Comparison of ENCODE assay signal across 1 cellular context in the genomic region with DNA sequence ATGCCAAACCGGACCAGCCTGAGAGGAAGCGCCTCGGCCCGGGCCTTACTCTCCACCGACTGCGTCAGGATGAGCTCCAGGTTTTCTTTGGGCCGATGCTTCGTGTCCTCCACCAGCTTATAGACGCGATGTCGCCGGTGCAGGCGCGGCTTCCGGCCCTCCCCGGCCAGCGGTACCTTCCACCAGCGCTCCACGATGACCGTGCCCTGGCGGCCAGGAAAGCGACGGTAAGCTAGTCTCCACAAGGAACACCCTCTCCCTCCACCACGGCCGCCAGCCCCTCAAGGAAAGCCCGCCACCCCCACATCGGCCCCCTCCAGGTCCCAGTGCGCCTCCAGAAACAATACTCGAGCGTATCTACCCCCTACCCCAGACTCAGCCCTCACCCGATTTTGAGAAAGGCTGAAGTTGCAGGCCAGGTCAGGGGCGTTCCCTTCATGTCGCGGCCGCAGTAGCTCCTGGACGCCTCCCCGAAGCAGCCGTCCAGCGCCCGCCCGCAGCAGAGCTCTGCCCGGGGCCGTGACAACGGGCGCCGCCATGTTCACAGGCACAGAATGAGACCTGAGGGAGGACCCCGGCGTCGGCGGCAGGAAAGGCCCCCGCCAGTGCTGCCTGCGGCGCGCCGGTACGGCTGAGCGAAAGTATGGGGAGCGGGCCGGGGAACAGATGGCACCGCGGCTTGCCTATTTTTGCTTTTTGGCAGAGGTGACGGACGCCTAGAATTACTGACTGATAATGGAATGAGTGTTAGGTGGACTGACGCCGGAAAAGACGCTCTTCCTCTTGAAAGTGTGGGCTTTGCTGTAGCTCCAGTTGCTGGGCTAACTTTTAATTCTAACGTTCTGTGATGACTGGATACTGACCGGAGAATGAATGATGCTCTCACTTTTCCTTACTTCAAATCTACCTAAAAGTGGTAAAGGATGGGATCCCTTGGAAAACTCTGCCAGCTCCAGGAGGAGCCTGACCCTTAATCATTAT.
TF ChIP-seq lines count a peak whose summit lies in the region.

A gene (minus strand): TSS at position 556 of the 981 bp plus-strand sequence. CDS start 17 bp downstream, at position 539.

TF ChIP-seq in HepG2, 621 proteins besides CTCF, POLR2A, EP300 and RAD21 (continued from another document and continues in another):
- TF ChIP-seq, protein P1, sequence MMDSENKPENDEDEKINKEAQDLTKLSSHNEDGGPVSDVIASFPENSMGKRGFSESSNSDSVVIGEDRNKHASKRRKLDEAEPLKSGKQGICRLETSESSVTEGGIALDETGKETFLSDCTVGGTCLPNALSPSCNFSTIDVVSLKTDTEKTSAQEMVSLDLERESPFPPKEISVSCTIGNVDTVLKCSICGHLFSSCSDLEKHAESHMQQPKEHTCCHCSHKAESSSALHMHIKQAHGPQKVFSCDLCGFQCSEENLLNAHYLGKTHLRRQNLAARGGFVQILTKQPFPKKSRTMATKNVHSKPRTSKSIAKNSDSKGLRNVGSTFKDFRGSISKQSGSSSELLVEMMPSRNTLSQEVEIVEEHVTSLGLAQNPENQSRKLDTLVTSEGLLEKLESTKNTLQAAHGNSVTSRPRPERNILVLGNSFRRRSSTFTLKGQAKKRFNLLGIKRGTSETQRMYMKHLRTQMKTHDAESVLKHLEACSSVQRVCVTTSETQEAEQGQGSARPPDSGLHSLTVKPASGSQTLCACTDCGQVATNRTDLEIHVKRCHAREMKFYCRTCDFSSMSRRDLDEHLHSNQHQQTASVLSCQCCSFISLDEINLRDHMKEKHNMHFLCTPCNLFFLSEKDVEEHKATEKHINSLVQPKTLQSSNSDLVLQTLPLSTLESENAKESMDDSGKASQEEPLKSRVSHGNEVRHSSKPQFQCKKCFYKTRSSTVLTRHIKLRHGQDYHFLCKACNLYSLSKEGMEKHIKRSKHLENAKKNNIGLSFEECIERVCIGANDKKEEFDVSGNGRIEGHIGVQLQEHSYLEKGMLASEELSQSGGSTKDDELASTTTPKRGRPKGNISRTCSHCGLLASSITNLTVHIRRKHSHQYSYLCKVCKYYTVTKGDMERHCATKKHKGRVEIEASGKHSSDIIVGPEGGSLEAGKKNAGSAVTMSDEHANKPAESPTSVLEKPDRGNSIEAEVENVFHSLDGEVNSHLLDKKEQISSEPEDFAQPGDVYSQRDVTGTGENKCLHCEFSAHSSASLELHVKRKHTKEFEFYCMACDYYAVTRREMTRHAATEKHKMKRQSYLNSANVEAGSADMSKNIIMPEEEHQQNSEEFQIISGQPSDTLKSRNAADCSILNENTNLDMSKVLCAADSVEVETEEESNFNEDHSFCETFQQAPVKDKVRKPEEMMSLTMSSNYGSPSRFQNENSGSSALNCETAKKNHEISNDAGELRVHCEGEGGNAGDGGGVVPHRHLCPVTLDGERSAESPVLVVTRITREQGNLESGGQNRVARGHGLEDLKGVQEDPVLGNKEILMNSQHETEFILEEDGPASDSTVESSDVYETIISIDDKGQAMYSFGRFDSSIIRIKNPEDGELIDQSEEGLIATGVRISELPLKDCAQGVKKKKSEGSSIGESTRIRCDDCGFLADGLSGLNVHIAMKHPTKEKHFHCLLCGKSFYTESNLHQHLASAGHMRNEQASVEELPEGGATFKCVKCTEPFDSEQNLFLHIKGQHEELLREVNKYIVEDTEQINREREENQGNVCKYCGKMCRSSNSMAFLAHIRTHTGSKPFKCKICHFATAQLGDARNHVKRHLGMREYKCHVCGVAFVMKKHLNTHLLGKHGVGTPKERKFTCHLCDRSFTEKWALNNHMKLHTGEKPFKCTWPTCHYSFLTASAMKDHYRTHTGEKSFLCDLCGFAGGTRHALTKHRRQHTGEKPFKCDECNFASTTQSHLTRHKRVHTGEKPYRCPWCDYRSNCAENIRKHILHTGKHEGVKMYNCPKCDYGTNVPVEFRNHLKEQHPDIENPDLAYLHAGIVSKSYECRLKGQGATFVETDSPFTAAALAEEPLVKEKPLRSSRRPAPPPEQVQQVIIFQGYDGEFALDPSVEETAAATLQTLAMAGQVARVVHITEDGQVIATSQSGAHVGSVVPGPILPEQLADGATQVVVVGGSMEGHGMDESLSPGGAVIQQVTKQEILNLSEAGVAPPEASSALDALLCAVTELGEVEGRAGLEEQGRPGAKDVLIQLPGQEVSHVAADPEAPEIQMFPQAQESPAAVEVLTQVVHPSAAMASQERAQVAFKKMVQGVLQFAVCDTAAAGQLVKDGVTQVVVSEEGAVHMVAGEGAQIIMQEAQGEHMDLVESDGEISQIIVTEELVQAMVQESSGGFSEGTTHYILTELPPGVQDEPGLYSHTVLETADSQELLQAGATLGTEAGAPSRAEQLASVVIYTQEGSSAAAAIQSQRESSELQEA (CRISPR knock-in tag; IDR thresholded peaks at IDR 0.05; ENCODE audit: not compliant biosample characterization): peak; percentile 61
- TF ChIP-seq ETV6 (CRISPR knock-in tag; conservative IDR thresholded peaks at IDR 0.05): no peak
- no peak for TF ChIP-seq GPN1 (CRISPR knock-in tag; IDR thresholded peaks at IDR 0.05; ENCODE audit: borderline replicate concordance)
- no peak for TF ChIP-seq ZNF816 (CRISPR knock-in tag; IDR thresholded peaks at IDR 0.05; ENCODE audit: borderline replicate concordance)
- no peak for TF ChIP-seq MIXL1 (CRISPR knock-in tag; IDR thresholded peaks at IDR 0.05)
- TF ChIP-seq, protein P2, sequence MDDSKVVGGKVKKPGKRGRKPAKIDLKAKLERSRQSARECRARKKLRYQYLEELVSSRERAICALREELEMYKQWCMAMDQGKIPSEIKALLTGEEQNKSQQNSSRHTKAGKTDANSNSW (CRISPR knock-in tag; IDR thresholded peaks at IDR 0.05; ENCODE audit: borderline replicate concordance): no peak
- TF ChIP-seq, protein P3, sequence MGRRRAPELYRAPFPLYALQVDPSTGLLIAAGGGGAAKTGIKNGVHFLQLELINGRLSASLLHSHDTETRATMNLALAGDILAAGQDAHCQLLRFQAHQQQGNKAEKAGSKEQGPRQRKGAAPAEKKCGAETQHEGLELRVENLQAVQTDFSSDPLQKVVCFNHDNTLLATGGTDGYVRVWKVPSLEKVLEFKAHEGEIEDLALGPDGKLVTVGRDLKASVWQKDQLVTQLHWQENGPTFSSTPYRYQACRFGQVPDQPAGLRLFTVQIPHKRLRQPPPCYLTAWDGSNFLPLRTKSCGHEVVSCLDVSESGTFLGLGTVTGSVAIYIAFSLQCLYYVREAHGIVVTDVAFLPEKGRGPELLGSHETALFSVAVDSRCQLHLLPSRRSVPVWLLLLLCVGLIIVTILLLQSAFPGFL (CRISPR knock-in tag; IDR thresholded peaks at IDR 0.05): no peak
- TF ChIP-seq ELF1 (CRISPR knock-in tag; IDR thresholded peaks at IDR 0.05): peak; percentile 40
- TF ChIP-seq ZNF850 (CRISPR knock-in tag; conservative IDR thresholded peaks at IDR 0.05): peak; percentile 100
- TF ChIP-seq NPAS2 (CRISPR knock-in tag; IDR thresholded peaks at IDR 0.05; ENCODE audit: borderline replicate concordance): no peak
- peak; percentile 57 for TF ChIP-seq RBM39 (IDR thresholded peaks at IDR 0.05; ENCODE audit: low read depth, low read length, poor library complexity, severe bottlenecking)
- TF ChIP-seq, protein P4, sequence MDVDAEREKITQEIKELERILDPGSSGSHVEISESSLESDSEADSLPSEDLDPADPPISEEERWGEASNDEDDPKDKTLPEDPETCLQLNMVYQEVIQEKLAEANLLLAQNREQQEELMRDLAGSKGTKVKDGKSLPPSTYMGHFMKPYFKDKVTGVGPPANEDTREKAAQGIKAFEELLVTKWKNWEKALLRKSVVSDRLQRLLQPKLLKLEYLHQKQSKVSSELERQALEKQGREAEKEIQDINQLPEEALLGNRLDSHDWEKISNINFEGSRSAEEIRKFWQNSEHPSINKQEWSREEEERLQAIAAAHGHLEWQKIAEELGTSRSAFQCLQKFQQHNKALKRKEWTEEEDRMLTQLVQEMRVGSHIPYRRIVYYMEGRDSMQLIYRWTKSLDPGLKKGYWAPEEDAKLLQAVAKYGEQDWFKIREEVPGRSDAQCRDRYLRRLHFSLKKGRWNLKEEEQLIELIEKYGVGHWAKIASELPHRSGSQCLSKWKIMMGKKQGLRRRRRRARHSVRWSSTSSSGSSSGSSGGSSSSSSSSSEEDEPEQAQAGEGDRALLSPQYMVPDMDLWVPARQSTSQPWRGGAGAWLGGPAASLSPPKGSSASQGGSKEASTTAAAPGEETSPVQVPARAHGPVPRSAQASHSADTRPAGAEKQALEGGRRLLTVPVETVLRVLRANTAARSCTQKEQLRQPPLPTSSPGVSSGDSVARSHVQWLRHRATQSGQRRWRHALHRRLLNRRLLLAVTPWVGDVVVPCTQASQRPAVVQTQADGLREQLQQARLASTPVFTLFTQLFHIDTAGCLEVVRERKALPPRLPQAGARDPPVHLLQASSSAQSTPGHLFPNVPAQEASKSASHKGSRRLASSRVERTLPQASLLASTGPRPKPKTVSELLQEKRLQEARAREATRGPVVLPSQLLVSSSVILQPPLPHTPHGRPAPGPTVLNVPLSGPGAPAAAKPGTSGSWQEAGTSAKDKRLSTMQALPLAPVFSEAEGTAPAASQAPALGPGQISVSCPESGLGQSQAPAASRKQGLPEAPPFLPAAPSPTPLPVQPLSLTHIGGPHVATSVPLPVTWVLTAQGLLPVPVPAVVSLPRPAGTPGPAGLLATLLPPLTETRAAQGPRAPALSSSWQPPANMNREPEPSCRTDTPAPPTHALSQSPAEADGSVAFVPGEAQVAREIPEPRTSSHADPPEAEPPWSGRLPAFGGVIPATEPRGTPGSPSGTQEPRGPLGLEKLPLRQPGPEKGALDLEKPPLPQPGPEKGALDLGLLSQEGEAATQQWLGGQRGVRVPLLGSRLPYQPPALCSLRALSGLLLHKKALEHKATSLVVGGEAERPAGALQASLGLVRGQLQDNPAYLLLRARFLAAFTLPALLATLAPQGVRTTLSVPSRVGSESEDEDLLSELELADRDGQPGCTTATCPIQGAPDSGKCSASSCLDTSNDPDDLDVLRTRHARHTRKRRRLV (CRISPR knock-in tag; IDR thresholded peaks at IDR 0.05): 0 out of 2 replicates have a peak, but pooled peaks have one; percentile 24
- no peak for TF ChIP-seq ZNF354B (CRISPR knock-in tag; IDR thresholded peaks at IDR 0.05)
- TF ChIP-seq, protein P5, sequence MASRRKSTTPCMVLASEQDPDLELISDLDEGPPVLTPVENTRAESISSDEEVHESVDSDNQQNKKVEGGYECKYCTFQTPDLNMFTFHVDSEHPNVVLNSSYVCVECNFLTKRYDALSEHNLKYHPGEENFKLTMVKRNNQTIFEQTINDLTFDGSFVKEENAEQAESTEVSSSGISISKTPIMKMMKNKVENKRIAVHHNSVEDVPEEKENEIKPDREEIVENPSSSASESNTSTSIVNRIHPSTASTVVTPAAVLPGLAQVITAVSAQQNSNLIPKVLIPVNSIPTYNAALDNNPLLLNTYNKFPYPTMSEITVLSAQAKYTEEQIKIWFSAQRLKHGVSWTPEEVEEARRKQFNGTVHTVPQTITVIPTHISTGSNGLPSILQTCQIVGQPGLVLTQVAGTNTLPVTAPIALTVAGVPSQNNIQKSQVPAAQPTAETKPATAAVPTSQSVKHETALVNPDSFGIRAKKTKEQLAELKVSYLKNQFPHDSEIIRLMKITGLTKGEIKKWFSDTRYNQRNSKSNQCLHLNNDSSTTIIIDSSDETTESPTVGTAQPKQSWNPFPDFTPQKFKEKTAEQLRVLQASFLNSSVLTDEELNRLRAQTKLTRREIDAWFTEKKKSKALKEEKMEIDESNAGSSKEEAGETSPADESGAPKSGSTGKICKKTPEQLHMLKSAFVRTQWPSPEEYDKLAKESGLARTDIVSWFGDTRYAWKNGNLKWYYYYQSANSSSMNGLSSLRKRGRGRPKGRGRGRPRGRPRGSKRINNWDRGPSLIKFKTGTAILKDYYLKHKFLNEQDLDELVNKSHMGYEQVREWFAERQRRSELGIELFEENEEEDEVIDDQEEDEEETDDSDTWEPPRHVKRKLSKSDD (CRISPR knock-in tag; IDR thresholded peaks at IDR 0.05; ENCODE audit: low read depth): 0 out of 2 replicates have a peak, but pooled peaks have one; percentile 24
- TF ChIP-seq FIP1L1 (IDR thresholded peaks at IDR 0.05; ENCODE audit: borderline replicate concordance, insufficient read depth, low read depth, low read length): no peak
- TF ChIP-seq, protein P6, sequence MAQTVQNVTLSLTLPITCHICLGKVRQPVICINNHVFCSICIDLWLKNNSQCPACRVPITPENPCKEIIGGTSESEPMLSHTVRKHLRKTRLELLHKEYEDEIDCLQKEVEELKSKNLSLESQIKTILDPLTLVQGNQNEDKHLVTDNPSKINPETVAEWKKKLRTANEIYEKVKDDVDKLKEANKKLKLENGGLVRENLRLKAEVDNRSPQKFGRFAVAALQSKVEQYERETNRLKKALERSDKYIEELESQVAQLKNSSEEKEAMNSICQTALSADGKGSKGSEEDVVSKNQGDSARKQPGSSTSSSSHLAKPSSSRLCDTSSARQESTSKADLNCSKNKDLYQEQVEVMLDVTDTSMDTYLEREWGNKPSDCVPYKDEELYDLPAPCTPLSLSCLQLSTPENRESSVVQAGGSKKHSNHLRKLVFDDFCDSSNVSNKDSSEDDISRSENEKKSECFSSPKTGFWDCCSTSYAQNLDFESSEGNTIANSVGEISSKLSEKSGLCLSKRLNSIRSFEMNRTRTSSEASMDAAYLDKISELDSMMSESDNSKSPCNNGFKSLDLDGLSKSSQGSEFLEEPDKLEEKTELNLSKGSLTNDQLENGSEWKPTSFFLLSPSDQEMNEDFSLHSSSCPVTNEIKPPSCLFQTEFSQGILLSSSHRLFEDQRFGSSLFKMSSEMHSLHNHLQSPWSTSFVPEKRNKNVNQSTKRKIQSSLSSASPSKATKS (CRISPR knock-in tag; IDR thresholded peaks at IDR 0.05): peak; percentile 75; the same call in 1 of the 2 replicates
- TF ChIP-seq ZNF143 (CRISPR knock-in tag; IDR thresholded peaks at IDR 0.05): peak; percentile 61
- no peak for TF ChIP-seq CENPX (CRISPR knock-in tag; IDR thresholded peaks at IDR 0.05)
- TF ChIP-seq MIER2 (CRISPR knock-in tag; IDR thresholded peaks at IDR 0.05): no peak
- TF ChIP-seq ZNF343 (CRISPR knock-in tag; IDR thresholded peaks at IDR 0.05): no peak
- peak; percentile 60 for TF ChIP-seq ZBTB7B (CRISPR knock-in tag; IDR thresholded peaks at IDR 0.05)
- peak; percentile 98 for TF ChIP-seq KDM5A (IDR thresholded peaks at IDR 0.05; ENCODE audit: borderline replicate concordance, low read length)
- TF ChIP-seq, protein P7, sequence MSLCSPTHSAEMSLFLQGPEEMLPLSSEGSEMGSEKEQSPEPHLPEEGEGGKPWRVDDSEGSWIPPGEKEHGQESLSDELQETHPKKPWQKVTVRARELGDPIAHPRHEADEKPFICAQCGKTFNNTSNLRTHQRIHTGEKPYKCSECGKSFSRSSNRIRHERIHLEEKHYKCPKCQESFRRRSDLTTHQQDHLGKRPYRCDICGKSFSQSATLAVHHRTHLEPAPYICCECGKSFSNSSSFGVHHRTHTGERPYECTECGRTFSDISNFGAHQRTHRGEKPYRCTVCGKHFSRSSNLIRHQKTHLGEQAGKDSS (CRISPR knock-in tag; IDR thresholded peaks at IDR 0.05; ENCODE audit: borderline replicate concordance, low read depth): no peak
- TF ChIP-seq NR2F6 (IDR thresholded peaks at IDR 0.05): no peak
- no peak for TF ChIP-seq NR2F6 (CRISPR knock-in tag; IDR thresholded peaks at IDR 0.05)
- no peak for TF ChIP-seq TCF7 (IDR thresholded peaks at IDR 0.05; ENCODE audit: low read depth)
- TF ChIP-seq NKX3-1 (CRISPR knock-in tag; IDR thresholded peaks at IDR 0.05): peak; percentile 55; the same call in 1 of the 2 replicates
- peak; percentile 85 for TF ChIP-seq HOXA3 (CRISPR knock-in tag; IDR thresholded peaks at IDR 0.05)
- peak; percentile 47; the same call in 1 of the 2 replicates for TF ChIP-seq ATF7-NPFF (CRISPR knock-in tag; IDR thresholded peaks at IDR 0.05; ENCODE audit: low read depth)
- TF ChIP-seq ZNF33A (CRISPR knock-in tag; IDR thresholded peaks at IDR 0.05; ENCODE audit: borderline replicate concordance): no peak
- TF ChIP-seq ZFY (CRISPR knock-in tag; IDR thresholded peaks at IDR 0.05): peak; percentile 90
